In the genomic region with DNA sequence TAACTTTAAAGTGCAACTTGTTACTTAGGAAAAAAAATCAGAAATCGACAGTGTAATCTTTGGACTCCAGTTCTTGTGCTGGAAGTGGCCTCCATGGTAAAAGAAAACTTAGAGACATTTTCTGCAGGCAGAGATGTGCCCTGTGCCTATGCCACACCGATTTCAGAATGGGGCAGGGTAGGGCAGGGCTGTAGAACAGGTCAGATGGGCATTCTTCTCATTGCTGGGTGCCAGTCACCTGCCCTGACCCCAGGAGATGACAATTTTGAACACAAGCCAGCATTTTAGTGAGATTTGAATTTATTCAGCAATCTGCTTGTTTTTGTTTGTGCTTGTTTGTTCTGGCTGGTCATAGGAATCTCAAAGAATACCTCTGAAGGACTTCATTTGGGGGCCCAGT, we compare ENCODE assay signal across 2 cellular contexts.
TF ChIP-seq lines count a peak whose summit lies in the region.

No MANE protein-coding gene starts in this region.

TF ChIP-seq in SK-N-SH, 30 proteins besides CTCF, POLR2A, EP300 and RAD21 (continued from another document):
- TF ChIP-seq, protein P1, sequence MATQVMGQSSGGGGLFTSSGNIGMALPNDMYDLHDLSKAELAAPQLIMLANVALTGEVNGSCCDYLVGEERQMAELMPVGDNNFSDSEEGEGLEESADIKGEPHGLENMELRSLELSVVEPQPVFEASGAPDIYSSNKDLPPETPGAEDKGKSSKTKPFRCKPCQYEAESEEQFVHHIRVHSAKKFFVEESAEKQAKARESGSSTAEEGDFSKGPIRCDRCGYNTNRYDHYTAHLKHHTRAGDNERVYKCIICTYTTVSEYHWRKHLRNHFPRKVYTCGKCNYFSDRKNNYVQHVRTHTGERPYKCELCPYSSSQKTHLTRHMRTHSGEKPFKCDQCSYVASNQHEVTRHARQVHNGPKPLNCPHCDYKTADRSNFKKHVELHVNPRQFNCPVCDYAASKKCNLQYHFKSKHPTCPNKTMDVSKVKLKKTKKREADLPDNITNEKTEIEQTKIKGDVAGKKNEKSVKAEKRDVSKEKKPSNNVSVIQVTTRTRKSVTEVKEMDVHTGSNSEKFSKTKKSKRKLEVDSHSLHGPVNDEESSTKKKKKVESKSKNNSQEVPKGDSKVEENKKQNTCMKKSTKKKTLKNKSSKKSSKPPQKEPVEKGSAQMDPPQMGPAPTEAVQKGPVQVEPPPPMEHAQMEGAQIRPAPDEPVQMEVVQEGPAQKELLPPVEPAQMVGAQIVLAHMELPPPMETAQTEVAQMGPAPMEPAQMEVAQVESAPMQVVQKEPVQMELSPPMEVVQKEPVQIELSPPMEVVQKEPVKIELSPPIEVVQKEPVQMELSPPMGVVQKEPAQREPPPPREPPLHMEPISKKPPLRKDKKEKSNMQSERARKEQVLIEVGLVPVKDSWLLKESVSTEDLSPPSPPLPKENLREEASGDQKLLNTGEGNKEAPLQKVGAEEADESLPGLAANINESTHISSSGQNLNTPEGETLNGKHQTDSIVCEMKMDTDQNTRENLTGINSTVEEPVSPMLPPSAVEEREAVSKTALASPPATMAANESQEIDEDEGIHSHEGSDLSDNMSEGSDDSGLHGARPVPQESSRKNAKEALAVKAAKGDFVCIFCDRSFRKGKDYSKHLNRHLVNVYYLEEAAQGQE (IDR thresholded peaks at IDR 0.05; ENCODE audit: low read depth, low read length): no peak

TF ChIP-seq in SK-N-SH treated with all-trans-retinoic acid at 6 μM for 48 hours, 23 proteins besides CTCF, POLR2A, EP300 and RAD21 (continued from another document):
- no peak for TF ChIP-seq BACH2 (CRISPR knock-in tag; IDR thresholded peaks at IDR 0.05; ENCODE audit: borderline replicate concordance)
- no peak for TF ChIP-seq ZNF70 (CRISPR knock-in tag; IDR thresholded peaks at IDR 0.05)
- TF ChIP-seq GLIS3 (CRISPR knock-in tag; IDR thresholded peaks at IDR 0.05): no peak
- no peak for TF ChIP-seq ZFP3 (CRISPR knock-in tag; IDR thresholded peaks at IDR 0.05)
- TF ChIP-seq ZNF8 (CRISPR knock-in tag; IDR thresholded peaks at IDR 0.05): no peak
